8 cellular contexts compared by ENCODE assay signal in genomic region chr10:68562666-68563522, GRCh38. TPM values are rescaled to one million over a fixed set of nuclear protein-coding genes. Genes with fewer than 3 reads are reported as not detected.
A peak's percentile ranks its signal among the peaks of the same experiment; 100 is the strongest.
DNase-seq lines count a peak whose midpoint lies in the region; ATAC-seq and TF ChIP-seq lines count a peak whose summit lies in the region.

No MANE protein-coding gene starts in this region.

- no peaks in the 10 kb centered on the region for H3K9me3 Mint-ChIP-seq in neural crest cell

- peaks cover 56% of the 10 kb centered on the region for H3K4me1 Mint-ChIP-seq in neural crest cell

- H3K4me1 ChIP-seq in DND-41 (ENCODE audit: insufficient read depth, low read length): peaks cover 47% of the 10 kb centered on the region

- TF ChIP-seq CTCF in DND-41 (IDR thresholded peaks at IDR 0.05; ENCODE audit: borderline replicate concordance, extremely low read depth, low read length, poor library complexity, severe bottlenecking) (no peak), coronary artery (IDR thresholded peaks at IDR 0.05) (no peak), neural crest cell (conservative IDR thresholded peaks at IDR 0.05) (no peak)

- peak overlapping the region; percentile 52 for H3K9ac ChIP-seq in DND-41 (ENCODE audit: low read depth, low read length)

- H3K27ac ChIP-seq in DND-41 (ENCODE audit: low read length): peak overlapping the region; percentile 87
- peak overlapping the region; percentile 58 for H3K27ac ChIP-seq in KOPT-K1 (ENCODE audit: low read depth, low read length, poor library complexity, severe bottlenecking)
- H3K27ac ChIP-seq in coronary artery: no peak overlapping the region

- ATAC-seq in DND-41 (ENCODE audit: insufficient read depth, low read depth): peak; percentile 69

- H3K36me3 ChIP-seq in DND-41 (ENCODE audit: insufficient read depth, low read length) (no peaks in the 10 kb centered on the region; the same call in 1 of the 2 replicates), KOPT-K1 (ENCODE audit: insufficient read depth, low read length) (no peaks in the 10 kb centered on the region)

- H3K27ac Mint-ChIP-seq in neural crest cell (ENCODE audit: unreplicated experiment): peak overlapping the region; percentile 15

- peak overlapping the region in 1 of 2 experiments; percentile 50; a peak in 2 of 4 replicates for H3K4me3 ChIP-seq in DND-41 (ENCODE audit: low read depth in 1 of 2, low read length in 2 of 2)
- peak overlapping the region; percentile 86 for H3K4me3 ChIP-seq in coronary artery

- H3K4me2 ChIP-seq in DND-41 (ENCODE audit: insufficient read depth, low read length): peak overlapping the region; percentile 76

- peaks cover 3% of the 10 kb centered on the region for H3K36me3 Mint-ChIP-seq in neural crest cell (ENCODE audit: low read depth)

- H3K27me3 ChIP-seq in DND-41 (ENCODE audit: insufficient read depth, low read length, poor library complexity): peaks cover 20% of the 10 kb centered on the region

- H4K20me1 ChIP-seq in DND-41 (ENCODE audit: insufficient read depth, low read length): no peaks in the 10 kb centered on the region

- peaks cover 24% of the 10 kb centered on the region for H3K79me2 ChIP-seq in DND-41 (ENCODE audit: insufficient read depth, low read length)

- DNase-seq in DND-41: peak; percentile 56
- no peak for DNase-seq in coronary artery (ENCODE audit: low spot score)
- peak; percentile 15 for DNase-seq in neural crest cell (ENCODE audit: low read depth, low spot score)
- no peak for DNase-seq in A172 (ENCODE audit: low spot score)
- no peak for DNase-seq in HuH-7.5 (ENCODE audit: low spot score)
- DNase-seq in activated CD8-positive, alpha-beta memory T cell treated with anti-CD3 and anti-CD28 coated beads, Interleukin-2, amount 50 U/mL, for 4 hours: no peak
- no peak for DNase-seq in Ammon's horn (ENCODE audit: low spot score)

- H3K27me3 Mint-ChIP-seq in neural crest cell (ENCODE audit: low read depth): no peaks in the 10 kb centered on the region

- peak overlapping the region; percentile 96 for H2AFZ ChIP-seq in DND-41 (ENCODE audit: low read depth, low read length)

- peak overlapping the region; percentile 91 for H3K4me3 Mint-ChIP-seq in neural crest cell

- H3K9me3 ChIP-seq in DND-41 (ENCODE audit: insufficient read depth, low read length, severe bottlenecking) (no peaks in the 10 kb centered on the region), KOPT-K1 (ENCODE audit: insufficient read depth, low read length, poor library complexity, severe bottlenecking) (no peaks in the 10 kb centered on the region)

RNA-seq across cellular contexts. Expression of gene TET1, which starts 2.8 kb away (rescaled TPM):
- total RNA-seq in neural crest cell: 27.7 and 30.0 TPM in 2 replicates
- 3.5 and 3.8 TPM in 2 replicates for total RNA-seq in A172 (2014; rRNA removed; shearing (Covaris generic))

RNA-seq across cellular contexts. Expression of gene SLC25A16, which starts 35.6 kb away (rescaled TPM):
- 13.1 and 19.3 TPM in 2 replicates for total RNA-seq in neural crest cell
- 14.2 and 27.3 TPM in 2 replicates for total RNA-seq in A172 (2014; rRNA removed; shearing (Covaris generic))

Comparison
In these comparisons a context has a peak if more than half of its experiments do, and no peak if none do; other contexts are left out.
1. DNase-seq: peak in DND-41 (single experiment) and neural crest cell (single experiment); none in coronary artery (single experiment), A172 (single experiment), HuH-7.5 (single experiment), activated CD8-positive, alpha-beta memory T cell treated with anti-CD3 and anti-CD28 coated beads, Interleukin-2, amount 50 U/mL, for 4 hours (single experiment) and Ammon's horn (single experiment).
2. H3K27ac ChIP-seq: peak in DND-41 (single experiment) and KOPT-K1 (single experiment); none in coronary artery (0 of 2).